In the genomic region with DNA sequence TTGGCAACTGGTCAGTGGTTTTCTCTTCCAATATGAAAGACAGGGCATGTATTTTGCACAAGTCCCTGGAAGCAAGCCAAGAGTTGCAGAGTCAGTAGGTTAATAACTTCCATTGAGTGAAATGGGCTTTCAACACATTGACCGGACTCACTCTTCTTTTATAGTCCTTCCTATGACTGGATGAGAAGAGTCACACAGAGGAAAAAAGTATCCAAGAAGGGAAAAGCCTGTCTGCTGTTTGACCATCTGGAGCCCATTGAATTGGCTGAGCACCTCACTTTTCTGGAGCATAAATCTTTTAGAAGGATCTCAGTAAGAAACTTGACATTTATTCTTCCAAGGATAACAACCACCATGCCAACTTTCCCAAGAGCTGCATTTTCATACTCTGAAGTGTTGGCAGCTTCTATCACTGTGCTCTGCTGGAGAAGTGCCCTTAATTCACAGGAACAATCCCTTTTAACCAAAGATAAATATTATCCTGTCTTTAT, we compare ENCODE assay signal across 14 cellular contexts. TPM values are rescaled to one million over a fixed set of nuclear protein-coding genes. Genes with fewer than 3 reads are reported as not detected.
A peak's percentile ranks its signal among the peaks of the same experiment; 100 is the strongest.
DNase-seq lines count a peak whose midpoint lies in the region; ATAC-seq and TF ChIP-seq lines count a peak whose summit lies in the region.
"Had no signal": no experiment of that assay in that cellular context is flagged by ENCODE, and none has a peak within 500 bp of the region (broad histone marks: within the 10 kb centered on the region; RNA-seq: fewer than 3 reads in every experiment).

No MANE protein-coding gene starts in this region.

- no peaks in the 10 kb centered on the region for H3K36me3 Mint-ChIP-seq in GM23338 (ENCODE audit: low read depth)
- peaks cover 2% of the 10 kb centered on the region for H3K36me3 Mint-ChIP-seq in activated naive CD4-positive, alpha-beta T cell treated with anti-CD3 and anti-CD28 coated beads for 36 hours (ENCODE audit: low read depth)

- no peak overlapping the region for H3K4me3 Mint-ChIP-seq in GM23338
- no peak overlapping the region for H3K4me3 Mint-ChIP-seq in activated naive CD4-positive, alpha-beta T cell treated with anti-CD3 and anti-CD28 coated beads for 36 hours
- H3K4me3 Mint-ChIP-seq: activated CD8-positive, alpha-beta memory T cell treated with anti-CD3 and anti-CD28 coated beads, Interleukin-2, amount 10 ng/mL, durations not matched to agents 7 days and 5 days; naive thymus-derived CD4-positive, alpha-beta T cell had no signal

- H3K4me1 ChIP-seq in GM23338 (ENCODE audit: insufficient read depth): 0 out of 2 replicates have a peak, but pooled peaks cover 3% of the 10 kb centered on the region

- H3K27ac Mint-ChIP-seq in GM23338: no peak overlapping the region
- no peak overlapping the region for H3K27ac Mint-ChIP-seq in activated naive CD4-positive, alpha-beta T cell treated with anti-CD3 and anti-CD28 coated beads for 36 hours
- H3K27ac Mint-ChIP-seq: activated CD8-positive, alpha-beta memory T cell treated with anti-CD3 and anti-CD28 coated beads, Interleukin-2, amount 10 ng/mL, durations not matched to agents 7 days and 5 days; naive thymus-derived CD4-positive, alpha-beta T cell had no signal

- H3K36me3 ChIP-seq in GM23338 (ENCODE audit: insufficient read depth): no peaks in the 10 kb centered on the region

- no peak for DNase-seq in GM23338 (ENCODE audit: low spot score)
- peak; percentile 81 for DNase-seq in astrocyte of the hippocampus (ENCODE audit: low read depth, low spot score)
- peak; percentile 41 for DNase-seq in left cardiac atrium
- peak; percentile 92 for DNase-seq in skeletal muscle cell (ENCODE audit: low read depth)
- no peak for DNase-seq in SK-N-DZ (ENCODE audit: low spot score)
- no peak for DNase-seq in NCI-H510A (lab: John Stamatoyannopoulos, UW)
- no peak for DNase-seq in kidney glomerular epithelial cell (lab: John Stamatoyannopoulos, UW)
- DNase-seq in activated naive CD4-positive, alpha-beta T cell treated with anti-CD3 and anti-CD28 coated beads for 36 hours: no peak
- DNase-seq: activated CD8-positive, alpha-beta memory T cell treated with anti-CD3 and anti-CD28 coated beads, Interleukin-2, amount 10 ng/mL, durations not matched to agents 7 days and 5 days; COR-L47; effector memory CD4-positive, alpha-beta T cell; naive thymus-derived CD4-positive, alpha-beta T cell had no signal

- H3K4me3 ChIP-seq in GM23338 (no peak overlapping the region), skeletal muscle cell (ENCODE audit: low read depth, low read length) (no peak overlapping the region)
- H3K4me3 ChIP-seq: K562 had no signal

- TF ChIP-seq CTCF in GM23338 (conservative IDR thresholded peaks at IDR 0.05; ENCODE audit: low read depth in 2 of 2): no peak

- H3K27ac ChIP-seq in GM23338 (ENCODE audit: low read depth): no peak overlapping the region

- H3K79me2 ChIP-seq in GM23338 (replicated peaks; ENCODE audit: insufficient read depth): no peaks in the 10 kb centered on the region

- H4K20me1 ChIP-seq in GM23338 (replicated peaks; ENCODE audit: insufficient read depth): no peaks in the 10 kb centered on the region

- H2AFZ ChIP-seq in GM23338: peak overlapping the region; percentile 16; the same call in 1 of the 2 replicates

- peaks cover 4% of the 10 kb centered on the region; the same call in 2 of the 3 replicates for H3K4me1 Mint-ChIP-seq in GM23338
- H3K4me1 Mint-ChIP-seq in activated naive CD4-positive, alpha-beta T cell treated with anti-CD3 and anti-CD28 coated beads for 36 hours (ENCODE audit: low read depth): peaks cover 4% of the 10 kb centered on the region

- H3K9me3 Mint-ChIP-seq in GM23338: no peaks in the 10 kb centered on the region
- no peaks in the 10 kb centered on the region for H3K9me3 Mint-ChIP-seq in activated naive CD4-positive, alpha-beta T cell treated with anti-CD3 and anti-CD28 coated beads for 36 hours
- H3K9me3 Mint-ChIP-seq: naive thymus-derived CD4-positive, alpha-beta T cell had no signal

- H3K4me2 ChIP-seq in GM23338: no peak overlapping the region

- H3F3A ChIP-seq in GM23338 (replicated peaks; ENCODE audit: low read depth): no peaks in the 10 kb centered on the region

- intact Hi-C loops in left cardiac atrium (cut with DNase I): loop anchor here in 1 of 2 donors (2.0 kb wide), 1 partner anchor 21 kb away; no protein-coding TSS in a partner anchor
- intact Hi-C loops in activated naive CD4-positive, alpha-beta T cell treated with anti-CD3 and anti-CD28 coated beads for 36 hours (cut with micrococcal nuclease): no loop called here

- H3K9me2 ChIP-seq in GM23338 (ENCODE audit: insufficient read depth): peaks cover 7% of the 10 kb centered on the region; the same call in 1 of the 2 replicates

- no peaks in the 10 kb centered on the region for H3K27me3 ChIP-seq in GM23338 (ENCODE audit: insufficient read depth)

- no peak for ATAC-seq in GM23338
- peak; percentile 80 to 83 for ATAC-seq in left cardiac atrium
- ATAC-seq: activated CD8-positive, alpha-beta memory T cell treated with anti-CD3 and anti-CD28 coated beads, Interleukin-2, amount 10 ng/mL, durations not matched to agents 7 days and 5 days; HCT116; K562; naive thymus-derived CD4-positive, alpha-beta T cell had no signal

- CTCF ChIA-PET in activated naive CD4-positive, alpha-beta T cell treated with anti-CD3 and anti-CD28 coated beads for 36 hours (lab: Charles Lee): no interaction called here

- peaks cover 3% of the 10 kb centered on the region for H3K27me3 Mint-ChIP-seq in GM23338 (ENCODE audit: insufficient read depth, low read depth, poor library complexity)
- H3K27me3 Mint-ChIP-seq in activated naive CD4-positive, alpha-beta T cell treated with anti-CD3 and anti-CD28 coated beads for 36 hours (ENCODE audit: low read depth): no peaks in the 10 kb centered on the region
- H3K27me3 Mint-ChIP-seq: activated CD8-positive, alpha-beta memory T cell treated with anti-CD3 and anti-CD28 coated beads, Interleukin-2, amount 10 ng/mL, durations not matched to agents 7 days and 5 days; naive thymus-derived CD4-positive, alpha-beta T cell had no signal

TF ChIP-seq in GM23338, 12 proteins besides CTCF, POLR2A, EP300 and RAD21 (continues in another document):
- TF ChIP-seq STAT1 (IDR thresholded peaks at IDR 0.05; ENCODE audit: unreplicated experiment) (no peak), POLR2AphosphoS5 (IDR thresholded peaks at IDR 0.05; ENCODE audit: low read depth) (no peak), CREB1 (CRISPR knock-in tag; IDR thresholded peaks at IDR 0.05; ENCODE audit: low read depth) (no peak), ZNF114 (CRISPR knock-in tag; IDR thresholded peaks at IDR 0.05) (no peak), JUNB (IDR thresholded peaks at IDR 0.05; ENCODE audit: unreplicated experiment) (no peak), EZH2phosphoT487 (IDR thresholded peaks at IDR 0.05; ENCODE audit: unreplicated experiment) (no peak), ZNF331 (CRISPR knock-in tag; IDR thresholded peaks at IDR 0.05; ENCODE audit: low read depth) (no peak)
- TF ChIP-seq, protein P1, sequence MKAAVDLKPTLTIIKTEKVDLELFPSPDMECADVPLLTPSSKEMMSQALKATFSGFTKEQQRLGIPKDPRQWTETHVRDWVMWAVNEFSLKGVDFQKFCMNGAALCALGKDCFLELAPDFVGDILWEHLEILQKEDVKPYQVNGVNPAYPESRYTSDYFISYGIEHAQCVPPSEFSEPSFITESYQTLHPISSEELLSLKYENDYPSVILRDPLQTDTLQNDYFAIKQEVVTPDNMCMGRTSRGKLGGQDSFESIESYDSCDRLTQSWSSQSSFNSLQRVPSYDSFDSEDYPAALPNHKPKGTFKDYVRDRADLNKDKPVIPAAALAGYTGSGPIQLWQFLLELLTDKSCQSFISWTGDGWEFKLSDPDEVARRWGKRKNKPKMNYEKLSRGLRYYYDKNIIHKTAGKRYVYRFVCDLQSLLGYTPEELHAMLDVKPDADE (IDR thresholded peaks at IDR 0.05): no peak
- TF ChIP-seq, protein P2, sequence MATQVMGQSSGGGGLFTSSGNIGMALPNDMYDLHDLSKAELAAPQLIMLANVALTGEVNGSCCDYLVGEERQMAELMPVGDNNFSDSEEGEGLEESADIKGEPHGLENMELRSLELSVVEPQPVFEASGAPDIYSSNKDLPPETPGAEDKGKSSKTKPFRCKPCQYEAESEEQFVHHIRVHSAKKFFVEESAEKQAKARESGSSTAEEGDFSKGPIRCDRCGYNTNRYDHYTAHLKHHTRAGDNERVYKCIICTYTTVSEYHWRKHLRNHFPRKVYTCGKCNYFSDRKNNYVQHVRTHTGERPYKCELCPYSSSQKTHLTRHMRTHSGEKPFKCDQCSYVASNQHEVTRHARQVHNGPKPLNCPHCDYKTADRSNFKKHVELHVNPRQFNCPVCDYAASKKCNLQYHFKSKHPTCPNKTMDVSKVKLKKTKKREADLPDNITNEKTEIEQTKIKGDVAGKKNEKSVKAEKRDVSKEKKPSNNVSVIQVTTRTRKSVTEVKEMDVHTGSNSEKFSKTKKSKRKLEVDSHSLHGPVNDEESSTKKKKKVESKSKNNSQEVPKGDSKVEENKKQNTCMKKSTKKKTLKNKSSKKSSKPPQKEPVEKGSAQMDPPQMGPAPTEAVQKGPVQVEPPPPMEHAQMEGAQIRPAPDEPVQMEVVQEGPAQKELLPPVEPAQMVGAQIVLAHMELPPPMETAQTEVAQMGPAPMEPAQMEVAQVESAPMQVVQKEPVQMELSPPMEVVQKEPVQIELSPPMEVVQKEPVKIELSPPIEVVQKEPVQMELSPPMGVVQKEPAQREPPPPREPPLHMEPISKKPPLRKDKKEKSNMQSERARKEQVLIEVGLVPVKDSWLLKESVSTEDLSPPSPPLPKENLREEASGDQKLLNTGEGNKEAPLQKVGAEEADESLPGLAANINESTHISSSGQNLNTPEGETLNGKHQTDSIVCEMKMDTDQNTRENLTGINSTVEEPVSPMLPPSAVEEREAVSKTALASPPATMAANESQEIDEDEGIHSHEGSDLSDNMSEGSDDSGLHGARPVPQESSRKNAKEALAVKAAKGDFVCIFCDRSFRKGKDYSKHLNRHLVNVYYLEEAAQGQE (IDR thresholded peaks at IDR 0.05; ENCODE audit: unreplicated experiment): no peak

RNA-seq across cellular contexts. Expression of gene RASGRP3, which starts 45.4 kb away (rescaled TPM):
- total RNA-seq in GM23338 (2014; rRNA removed; shearing (Covaris generic)): 0.69 TPM in 1 of 2 replicates, not detected in the other
- polyA plus RNA-seq in GM23338 (2016; fragmentation: Nextera tagmentation; extraction: Ambion mirVana): 0.19 and 0.23 TPM in 2 replicates
- total RNA-seq in left cardiac atrium: 10 to 100 TPM; 39.9 to 53.7 TPM
- not detected in 2 replicates for polyA plus RNA-seq in SK-N-DZ (2014; cell fraction: cytosol; rRNA removed)
- not detected in 2 replicates for polyA plus RNA-seq in SK-N-DZ (2014; cell fraction: nucleus; rRNA removed)
- total RNA-seq in activated naive CD4-positive, alpha-beta T cell treated with anti-CD3 and anti-CD28 coated beads for 36 hours: 1 to 10 TPM; 1.9 to 2.3 TPM

Comparison
In these comparisons a context has a peak if more than half of its experiments do, and no peak if none do; other contexts are left out.
1. DNase-seq: peak in astrocyte of the hippocampus (single experiment), left cardiac atrium (single experiment) and skeletal muscle cell (single experiment); none in GM23338 (single experiment), SK-N-DZ (single experiment), NCI-H510A (single experiment), kidney glomerular epithelial cell (single experiment) and activated naive CD4-positive, alpha-beta T cell treated with anti-CD3 and anti-CD28 coated beads for 36 hours (single experiment).
2. RNA of gene RASGRP3, which starts 45.4 kb away (total RNA-seq): 39.9 to 53.7 TPM in left cardiac atrium; 1.9 to 2.3 TPM in activated naive CD4-positive, alpha-beta T cell treated with anti-CD3 and anti-CD28 coated beads for 36 hours and 0.69 TPM in GM23338; every median in the first group is over 10 times any median in the second.